ENCODE assay signal across 33 cellular contexts in genomic region chr19:39077323-39077722, GRCh38. TPM values are rescaled to one million over a fixed set of nuclear protein-coding genes. Genes with fewer than 3 reads are reported as not detected.
"Had no signal": no experiment of that assay in that cellular context is flagged by ENCODE, and none has a peak within 500 bp of the region (broad histone marks: within the 10 kb centered on the region; RNA-seq: fewer than 3 reads in every experiment).

No MANE protein-coding gene starts in this region.

- H3K4me1 ChIP-seq: tibial artery, upper lobe of right lung had no signal

- H3K79me2 ChIP-seq: hepatocyte had no signal

- H3K4me2 ChIP-seq: hepatocyte had no signal

- H3K4me3 Mint-ChIP-seq: activated naive CD8-positive, alpha-beta T cell treated with anti-CD3 and anti-CD28 coated beads, Interleukin-2, amount 10 ng/mL, durations not matched to agents 7 days and 5 days; activated T-cell treated with anti-CD3 and anti-CD28 coated beads, Interleukin-2, amount 50 U/mL, for 72 hours; mesothelial cell of epicardium; nephron progenitor cell; stimulated activated naive CD8-positive, alpha-beta T cell treated with anti-CD3 and anti-CD28 coated beads, Interleukin-15, Interleukin-2, amounts not matched to agents 100 ng/mL and 50 ng/mL, for 24 hours had no signal

- H3K27ac Mint-ChIP-seq: activated naive CD8-positive, alpha-beta T cell treated with anti-CD3 and anti-CD28 coated beads, Interleukin-2, amount 10 ng/mL, durations not matched to agents 7 days and 5 days; activated T-cell treated with anti-CD3 and anti-CD28 coated beads, Interleukin-2, amount 50 U/mL, for 72 hours; mesothelial cell of epicardium; naive B cell; nephron progenitor cell; stimulated activated naive CD8-positive, alpha-beta T cell treated with anti-CD3 and anti-CD28 coated beads, Interleukin-15, Interleukin-2, amounts not matched to agents 100 ng/mL and 50 ng/mL, for 24 hours had no signal

- H3K27me3 ChIP-seq: brain microvascular endothelial cell had no signal

- H3K36me3 Mint-ChIP-seq: activated naive CD8-positive, alpha-beta T cell treated with anti-CD3 and anti-CD28 coated beads, Interleukin-2, amount 10 ng/mL, durations not matched to agents 7 days and 5 days; mesothelial cell of epicardium had no signal

- H3K27ac ChIP-seq: brain microvascular endothelial cell, esophagus squamous epithelium, hepatocyte, neutrophil, tibial artery, upper lobe of right lung had no signal

- ATAC-seq: activated T-cell treated with anti-CD3 and anti-CD28 coated beads, Interleukin-2, amount 50 U/mL, for 72 hours; left cardiac atrium; left ventricle myocardium superior; sciatic nerve; upper lobe of right lung had no signal

- H3K9me3 ChIP-seq: esophagus squamous epithelium, neutrophil, tibial artery, upper lobe of right lung had no signal

- H2AFZ ChIP-seq: hepatocyte had no signal

- H3K9me3 Mint-ChIP-seq: activated naive CD8-positive, alpha-beta T cell treated with anti-CD3 and anti-CD28 coated beads, Interleukin-2, amount 10 ng/mL, durations not matched to agents 7 days and 5 days; activated T-cell treated with anti-CD3 and anti-CD28 coated beads, Interleukin-2, amount 50 U/mL, for 72 hours; mesothelial cell of epicardium; naive B cell; nephron progenitor cell; stimulated activated naive CD8-positive, alpha-beta T cell treated with anti-CD3 and anti-CD28 coated beads, Interleukin-15, Interleukin-2, amounts not matched to agents 100 ng/mL and 50 ng/mL, for 24 hours had no signal

- H3K4me3 ChIP-seq: esophagus squamous epithelium, hepatocyte, skin epidermis, tibial artery, upper lobe of right lung had no signal

- FAIRE-seq: astrocyte, frontal cortex had no signal

- H3K36me3 ChIP-seq: brain microvascular endothelial cell, esophagus squamous epithelium, neutrophil, tibial artery, upper lobe of right lung had no signal

- DNase-seq: activated CD4-positive, alpha-beta T cell treated with anti-CD3 and anti-CD28 coated beads for 4 hours; activated CD4-positive, alpha-beta T cell treated with anti-CD3 and anti-CD28 coated beads, Interleukin-2, amount 50 U/mL, for 4 hours; activated effector memory CD4-positive, alpha-beta T cell treated with Interleukin-2 at 50 U/mL for 16 hours; activated naive CD4-positive, alpha-beta T cell treated with Interleukin-2 at 50 U/mL for 16 hours; activated naive CD8-positive, alpha-beta T cell treated with anti-CD3 and anti-CD28 coated beads, Interleukin-2, amount 10 ng/mL, durations not matched to agents 7 days and 5 days; activated T-cell treated with anti-CD3 and anti-CD28 coated beads for 4 hours; activated T-cell treated with anti-CD3 and anti-CD28 coated beads, Interleukin-2, amount 50 U/mL, for 72 hours; brain microvascular endothelial cell; effector CD4-positive, alpha-beta T cell; esophagus squamous epithelium; islet precursor cell; left cardiac atrium; left ventricle myocardium superior; naive B cell; nephron progenitor cell; stimulated activated CD4-positive, alpha-beta T cell treated with anti-CD3 and anti-CD28 coated beads, Interleukin-12 subunit alpha, Interleukin-12 subunit beta, amount 100 ng/mL, for 4 hours; stimulated activated CD4-positive, alpha-beta T cell treated with anti-CD3 and anti-CD28 coated beads, Interleukin-4, amount 100 ng/mL, for 1 hour; tibial artery; upper lobe of right lung had no signal

- H3K4me1 Mint-ChIP-seq: mesothelial cell of epicardium, nephron progenitor cell had no signal

RNA-seq across cellular contexts. Expression of gene ACP7, which starts 6.8 kb away (rescaled TPM):
- total RNA-seq: activated naive CD8-positive, alpha-beta T cell treated with anti-CD3 and anti-CD28 coated beads, Interleukin-2, amount 10 ng/mL, durations not matched to agents 7 days and 5 days; activated T-cell treated with anti-CD3 and anti-CD28 coated beads, Interleukin-2, amount 50 U/mL, for 72 hours; astrocyte; cardiac septum; chondrocyte; frontal cortex; left cardiac atrium; left ventricle myocardium superior; lung microvascular endothelial cell; mesothelial cell of epicardium; osteocyte; posterior vena cava; T-helper 1 cell treated with Interleukin-12 subunit alpha and Interleukin-12 subunit beta and Interleukin-4 antibody, amounts not matched to agents 30 ng/mL and 1 ng/mL, for 36 hours; upper lobe of right lung had no signal

RNA-seq across cellular contexts. Expression of gene FBXO27, which starts 45.0 kb away (rescaled TPM):
- total RNA-seq: activated naive CD8-positive, alpha-beta T cell treated with anti-CD3 and anti-CD28 coated beads, Interleukin-2, amount 10 ng/mL, durations not matched to agents 7 days and 5 days; T-helper 1 cell treated with Interleukin-12 subunit alpha and Interleukin-12 subunit beta and Interleukin-4 antibody, amounts not matched to agents 30 ng/mL and 1 ng/mL, for 36 hours had no signal
